ENCODE assay signal across 31 cellular contexts in genomic region chr17:57533684-57534305, GRCh38.
DNase-seq lines count a peak whose midpoint lies in the region; ATAC-seq, FAIRE-seq and TF ChIP-seq lines count a peak whose summit lies in the region.
"Had no signal": no experiment of that assay in that cellular context is flagged by ENCODE, and none has a peak within 500 bp of the region (broad histone marks: within the 10 kb centered on the region; RNA-seq: fewer than 3 reads in every experiment).

No MANE protein-coding gene starts in this region.

- H3K4me1 Mint-ChIP-seq in Calu3 (ENCODE audit: low read depth, unreplicated experiment), result no peaks in the 10 kb centered on the region

- no peak overlapping the region for H3K4me3 Mint-ChIP-seq in Calu3 (ENCODE audit: low read depth, unreplicated experiment)
- H3K4me3 Mint-ChIP-seq: activated T-cell treated with anti-CD3 and anti-CD28 coated beads, Interleukin-2, amount 50 U/mL, for 4 hours; CD8-positive, alpha-beta T cell; naive B cell; stimulated activated memory B cell treated with anti-CD40 and anti-IgM and Interleukin-4, amounts not matched to agents 10 μg/mL and 1 μg/mL and 100 μg/mL, for 72 hours had no signal

- CTCF ChIA-PET in HepG2 (lab: Yijun Ruan, JAX; ENCODE audit: low intra/inter-chr PET ratio, low total read pairs) (no interaction called here), Calu3 (lab: Charles Lee) (no interaction called here)

- H2AFZ ChIP-seq in HepG2 (ENCODE audit: low read length), result no peak overlapping the region
- H2AFZ ChIP-seq: GM23248 had no signal

- no peak overlapping the region for H3K4me3 ChIP-seq in HepG2 (replicated peaks in 1 of 3; ENCODE audit: insufficient read depth in 1 of 3, low read depth in 2 of 3, low read length in 3 of 3)
- H3K4me3 ChIP-seq in right lobe of liver, result no peak overlapping the region
- H3K4me3 ChIP-seq in bronchial epithelial cell (ENCODE audit: low read depth, low read length), result no peak overlapping the region
- H3K4me3 ChIP-seq: cardiac muscle cell, GM23248, heart right ventricle, thoracic aorta had no signal

- POLR2A ChIA-PET in HepG2 (lab: Yijun Ruan, JAX), result interaction anchor here (0.8 to 4.0 kb wide), 4 partner anchors 9 to 44 kb away, joined by 3 to 27 read pairs (median 6); no protein-coding TSS in a partner anchor

- 94% methylated on average over 4 of the region's 5 CpGs for WGBS in HepG2 (ENCODE audit: low lambda C conversion rate)
- no CpG with 5 or more reads among the region's 5 CpGs for WGBS in right lobe of liver (ENCODE audit: insufficient coverage, low coverage, low lambda C conversion rate, missing lambda C conversion rate)

- H3K79me2 ChIP-seq in HepG2 (ENCODE audit: insufficient read depth, low read length), result peaks cover 5% of the 10 kb centered on the region

- no peaks in the 10 kb centered on the region for H3K9me3 Mint-ChIP-seq in Calu3 (ENCODE audit: low read depth, unreplicated experiment)
- H3K9me3 Mint-ChIP-seq: activated T-cell treated with anti-CD3 and anti-CD28 coated beads, Interleukin-2, amount 50 U/mL, for 4 hours; CD8-positive, alpha-beta T cell; naive B cell; stimulated activated memory B cell treated with anti-CD40 and anti-IgM and Interleukin-4, amounts not matched to agents 10 μg/mL and 1 μg/mL and 100 μg/mL, for 72 hours had no signal

- H3K9me3 ChIP-seq in HepG2 (ENCODE audit: low read length), result no peaks in the 10 kb centered on the region
- H3K9me3 ChIP-seq in right lobe of liver, result no peaks in the 10 kb centered on the region
- H3K9me3 ChIP-seq in KOPT-K1 (ENCODE audit: insufficient read depth, low read length, poor library complexity, severe bottlenecking), result no peaks in the 10 kb centered on the region
- H3K9me3 ChIP-seq: heart right ventricle, thoracic aorta had no signal

- H3K4me2 ChIP-seq in HepG2 (ENCODE audit: low read depth, low read length), result no peak overlapping the region
- H3K4me2 ChIP-seq: KMS-11 had no signal

- H3K36me3 ChIP-seq in HepG2 (replicated peaks in 1 of 2; ENCODE audit: control insufficient read depth in 1 of 2, insufficient read depth in 2 of 2, low read length in 2 of 2) (peaks cover 9 to 16% of the 10 kb centered on the region in 2 experiments; a peak in 4 of 5 replicates), right lobe of liver (no peaks in the 10 kb centered on the region), KOPT-K1 (ENCODE audit: insufficient read depth, low read length) (peaks cover 62% of the 10 kb centered on the region), bronchial epithelial cell (ENCODE audit: control insufficient read depth, insufficient read depth, low read length) (peaks cover 2% of the 10 kb centered on the region)
- H3K36me3 ChIP-seq: cardiac muscle cell, thoracic aorta had no signal

- TF ChIP-seq EP300 in HepG2 (IDR thresholded peaks at IDR 0.05; ENCODE audit: low read depth in 2 of 2, low read length in 2 of 2) (no peak), HepG2 (CRISPR knock-in tag; IDR thresholded peaks at IDR 0.05; ENCODE audit: borderline replicate concordance) (no peak)

- DNase-seq in HepG2 (ENCODE audit: low spot score), result no peak
- no peak for DNase-seq in right lobe of liver
- DNase-seq in bronchial epithelial cell (ENCODE audit: low read depth), result no peak
- no peak for DNase-seq in urothelium cell line (ENCODE audit: low spot score)
- DNase-seq in T-helper 9 cell, result no peak
- no peak for DNase-seq in midbrain (lab: John Stamatoyannopoulos, UW)
- no peak for DNase-seq in Calu3
- DNase-seq: activated CD4-positive, CD25-positive, alpha-beta regulatory T cell treated with anti-CD3 and anti-CD28 coated beads, Interleukin-2, amount 50 U/mL, for 72 hours; activated CD8-positive, alpha-beta memory T cell treated with anti-CD3 and anti-CD28 coated beads for 24 hours; activated naive CD4-positive, alpha-beta T cell; activated T-cell treated with anti-CD3 and anti-CD28 coated beads, Interleukin-2, amount 50 U/mL, for 4 hours; CD8-positive, alpha-beta T cell; cortex of kidney; foreskin keratinocyte; GM23248; heart right ventricle; left cardiac atrium; naive B cell; NCI-H1092 treated with DMSO at 0.1 percent for 48 hours; NCI-H2029; NCI-H446; PC-3; retina; SHP77; stimulated activated CD4-positive, alpha-beta T cell treated with anti-CD3 and anti-CD28 coated beads, Interleukin-2, amount 100 ng/mL, for 48 hours had no signal

- no peak for ATAC-seq in HepG2
- ATAC-seq in right lobe of liver, result no peak
- ATAC-seq: activated T-cell treated with anti-CD3 and anti-CD28 coated beads, Interleukin-2, amount 50 U/mL, for 4 hours; CD8-positive, alpha-beta T cell; esophagus mucosa; foreskin keratinocyte; heart right ventricle; left cardiac atrium; PC-3; stimulated activated memory B cell treated with anti-CD40 and anti-IgM and Interleukin-4, amounts not matched to agents 10 μg/mL and 1 μg/mL and 100 μg/mL, for 72 hours had no signal

- H3K27me3 Mint-ChIP-seq in Calu3 (ENCODE audit: unreplicated experiment), result no peaks in the 10 kb centered on the region
- H3K27me3 Mint-ChIP-seq: naive B cell; stimulated activated memory B cell treated with anti-CD40 and anti-IgM and Interleukin-4, amounts not matched to agents 10 μg/mL and 1 μg/mL and 100 μg/mL, for 72 hours had no signal

- in situ Hi-C loops in HepG2 (cut with HindIII; ENCODE audit: extremely low pct_ligation_motif_present, low pct_unique_long_range_greater_than_20kb), result no loop called here

- H3K27ac ChIP-seq in HepG2 (ENCODE audit: extremely low read length, insufficient read depth, low read length) (peak overlapping the region; percentile 4), right lobe of liver (no peak overlapping the region), KOPT-K1 (ENCODE audit: low read depth, low read length, poor library complexity, severe bottlenecking) (peak overlapping the region; percentile 78)
- H3K27ac ChIP-seq: cardiac muscle cell, foreskin keratinocyte, GM23248, heart right ventricle, KMS-11, thoracic aorta had no signal

- H4K20me1 ChIP-seq in HepG2 (ENCODE audit: insufficient read depth, low read length), result no peaks in the 10 kb centered on the region

- intact Hi-C loops in HepG2 (cut with micrococcal nuclease; ENCODE audit: unreplicated experiment), result no loop called here
- intact Hi-C loops in right lobe of liver (cut with DNase I), result no loop called here
- intact Hi-C loops in Calu3 (cut with micrococcal nuclease; ENCODE audit: unreplicated experiment), result no loop called here

- no peak for TF ChIP-seq RAD21 in HepG2 (CRISPR knock-in tag; IDR thresholded peaks at IDR 0.05)

- no peak for FAIRE-seq in HepG2 (lab: Jason Lieb, UNC)
- peak; percentile 18 for FAIRE-seq in bronchial epithelial cell (lab: Jason Lieb, UNC)
- FAIRE-seq in urothelium cell line (lab: Jason Lieb, UNC), result peak; percentile 85

- peaks cover 98% of the 10 kb centered on the region for H3K4me1 ChIP-seq in HepG2 (ENCODE audit: insufficient read depth, low read length)
- peaks cover 0 to 46% (median 10%) of the 10 kb centered on the region in 4 donors for H3K4me1 ChIP-seq in right lobe of liver
- H3K4me1 ChIP-seq: foreskin keratinocyte had no signal

- no peak for TF ChIP-seq POLR2A in HepG2 (IDR thresholded peaks at IDR 0.05; ENCODE audit: insufficient read depth in 1 of 2, low read depth in 2 of 2, low read length in 2 of 2)
- TF ChIP-seq POLR2A in right lobe of liver (IDR thresholded peaks at IDR 0.05), result no peak

- no peak for TF ChIP-seq CTCF in HepG2 (CRISPR knock-in tag; IDR thresholded peaks at IDR 0.05)
- no peak for TF ChIP-seq CTCF in right lobe of liver (IDR thresholded peaks at IDR 0.05)
- TF ChIP-seq CTCF in bronchial epithelial cell (IDR thresholded peaks at IDR 0.05; ENCODE audit: insufficient read depth, low read length, severe bottlenecking), result no peak
- no peak for TF ChIP-seq CTCF in Calu3 (IDR thresholded peaks at IDR 0.05; ENCODE audit: unreplicated experiment)

- BruUV-seq in HepG2 (replicated peaks; lab: Mats Ljungman, UMichigan) (no TSS peak), Calu3 (replicated peaks; lab: Mats Ljungman, UMichigan) (no TSS peak)

- no peaks in the 10 kb centered on the region for H3K27me3 ChIP-seq in HepG2 (ENCODE audit: control insufficient read depth in 1 of 2, insufficient read depth in 2 of 2, low read length in 2 of 2)
- H3K27me3 ChIP-seq in right lobe of liver, result no peaks in the 10 kb centered on the region
- no peaks in the 10 kb centered on the region for H3K27me3 ChIP-seq in bronchial epithelial cell (ENCODE audit: control insufficient read depth, insufficient read depth, low read length)
- H3K27me3 ChIP-seq: cardiac muscle cell, foreskin keratinocyte, heart right ventricle had no signal

- H3K36me3 Mint-ChIP-seq in Calu3 (ENCODE audit: insufficient read depth, unreplicated experiment), result no peaks in the 10 kb centered on the region
- H3K36me3 Mint-ChIP-seq: naive B cell had no signal

- no peak overlapping the region for H3K27ac Mint-ChIP-seq in Calu3 (ENCODE audit: unreplicated experiment)
- H3K27ac Mint-ChIP-seq: CD8-positive, alpha-beta T cell; stimulated activated memory B cell treated with anti-CD40 and anti-IgM and Interleukin-4, amounts not matched to agents 10 μg/mL and 1 μg/mL and 100 μg/mL, for 72 hours had no signal

- no peak overlapping the region for H3K9ac ChIP-seq in HepG2 (ENCODE audit: insufficient read depth, low read depth, low read length)
- H3K9ac ChIP-seq: GM23248, KMS-11 had no signal

TF ChIP-seq in HepG2, 621 proteins besides CTCF, POLR2A, EP300 and RAD21:
- TF ChIP-seq ZNF737 (CRISPR knock-in tag; IDR thresholded peaks at IDR 0.05; ENCODE audit: borderline replicate concordance) (0 out of 2 replicates have a peak, but pooled peaks have one; percentile 24), FOSL2 (CRISPR knock-in tag; IDR thresholded peaks at IDR 0.05) (no peak)
TF ChIP-seq in HepG2: peak in this region for 1.

Comparison
In these comparisons a context has a peak if more than half of its experiments do, and no peak if none do; other contexts are left out.
1. H3K27ac ChIP-seq: peak in HepG2 (single experiment) and KOPT-K1 (single experiment); none in right lobe of liver (0 of 3).